In the genomic region with DNA sequence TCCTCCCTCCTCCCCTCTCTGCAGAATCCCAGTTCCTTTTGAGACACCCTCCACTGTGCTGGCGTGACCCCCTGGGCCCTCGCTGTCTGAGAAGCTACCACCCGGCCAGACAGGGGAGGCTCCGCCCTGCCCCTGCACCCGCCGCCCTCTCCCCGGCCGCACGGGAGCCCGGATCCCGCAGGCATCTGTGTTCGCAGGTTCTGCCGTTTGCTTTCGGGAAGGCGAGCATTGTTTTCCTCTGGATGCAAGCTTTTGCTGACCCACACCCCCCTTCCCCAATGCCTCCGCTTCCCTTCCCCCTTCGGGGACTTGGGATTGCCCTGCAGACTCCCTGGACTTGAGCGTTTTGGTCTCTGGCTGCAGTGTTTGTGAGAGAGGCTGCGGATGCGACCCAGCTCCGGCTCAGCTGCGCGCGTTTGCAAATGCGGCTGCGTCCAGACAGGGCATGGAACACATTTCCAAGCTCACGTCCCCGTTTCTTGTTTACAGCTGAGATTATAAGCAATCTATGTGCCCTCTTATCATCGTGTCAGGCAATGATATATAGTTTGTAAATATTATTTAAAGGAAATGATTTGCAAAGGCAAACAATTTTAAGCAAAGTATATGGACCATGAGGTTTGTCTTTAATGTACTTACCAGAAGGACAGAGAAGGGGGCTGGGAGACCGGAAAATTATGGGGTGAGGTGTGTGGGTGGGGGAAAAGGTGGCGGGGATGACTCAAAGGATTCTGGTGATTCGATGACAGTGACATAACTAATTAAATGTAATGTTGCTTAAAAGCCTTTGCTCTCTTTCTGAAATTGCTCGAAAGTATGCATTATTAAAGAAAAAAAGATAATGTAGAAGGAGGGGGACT, we compare ENCODE assay signal across 9 cellular contexts.
DNase-seq lines count a peak whose midpoint lies in the region; ATAC-seq and TF ChIP-seq lines count a peak whose summit lies in the region.
"Had no signal": no experiment of that assay in that cellular context is flagged by ENCODE, and none has a peak within 500 bp of the region (broad histone marks: within the 10 kb centered on the region; RNA-seq: fewer than 3 reads in every experiment).

No MANE protein-coding gene starts in this region.

- no peaks in the 10 kb centered on the region for H3K27me3 ChIP-seq in SJSA1 (replicated peaks)
- H3K27me3 ChIP-seq in kidney epithelial cell (ENCODE audit: control insufficient read depth, insufficient read depth, low read length): no peaks in the 10 kb centered on the region

- H3K36me3 ChIP-seq in SJSA1 (no peaks in the 10 kb centered on the region), kidney epithelial cell (ENCODE audit: control insufficient read depth, insufficient read depth, low read length) (no peaks in the 10 kb centered on the region)

- H3K4me3 ChIP-seq in Jurkat, Clone E6-1 (ENCODE audit: low read length): peak overlapping the region; percentile 11; the same call in 1 of the 2 replicates
- H3K4me3 ChIP-seq in SJSA1 (peak overlapping the region; percentile 46), kidney epithelial cell (ENCODE audit: low read depth, low read length) (peak overlapping the region; percentile 50)

- no peaks in the 10 kb centered on the region for H3K9me3 ChIP-seq in SJSA1 (replicated peaks)

- H3K4me1 ChIP-seq in SJSA1 (replicated peaks): peaks cover 13% of the 10 kb centered on the region

- peak overlapping the region; percentile 51 for H3K27ac ChIP-seq in SJSA1

- no peak for TF ChIP-seq CTCF in kidney epithelial cell (IDR thresholded peaks at IDR 0.05; ENCODE audit: insufficient read depth, low read length, poor library complexity, severe bottlenecking)

- peak; percentile 53 to 78 for DNase-seq in SHP77 (lab: John Stamatoyannopoulos, UW)
- no peak for DNase-seq in SHP77 treated with DMSO at 0.1 percent for 48 hours (lab: John Stamatoyannopoulos, UW)
- DNase-seq in Jurkat, Clone E6-1 (ENCODE audit: low read depth, low spot score): no peak
- peak; percentile 73 to 82 for DNase-seq in SJSA1 (ENCODE audit: low read depth in 1 of 2, low spot score in 2 of 2)
- DNase-seq in cerebellum (ENCODE audit: low spot score): peak; percentile 50
- DNase-seq in kidney epithelial cell (ENCODE audit: low read depth): peak; percentile 23
- peak; percentile 15 to 38 for DNase-seq in stimulated activated CD4-positive, alpha-beta T cell treated with anti-CD3 and anti-CD28 coated beads, Interleukin-12 subunit alpha, Interleukin-12 subunit beta, amount 100 ng/mL, for 24 hours (ENCODE audit: low read depth in 2 of 2)
- DNase-seq: DND-41 had no signal

- ATAC-seq in GM19324 (IDR thresholded peaks at IDR 0.05; ENCODE audit: low FRiP score, unreplicated experiment): no peak

Comparison
In these comparisons a context has a peak if more than half of its experiments do, and no peak if none do; other contexts are left out.
1. DNase-seq: peak in SHP77 (2 of 2), SJSA1 (2 of 2), cerebellum (single experiment), kidney epithelial cell (single experiment) and stimulated activated CD4-positive, alpha-beta T cell treated with anti-CD3 and anti-CD28 coated beads, Interleukin-12 subunit alpha, Interleukin-12 subunit beta, amount 100 ng/mL, for 24 hours (2 of 2); none in SHP77 treated with DMSO at 0.1 percent for 48 hours (single experiment) and Jurkat, Clone E6-1 (single experiment).
2. Peak in every context shown above with its lines, with median percentiles within 50 percentile points of each other: H3K4me3 ChIP-seq.